1 cellular context compared by ENCODE assay signal in the genomic region with DNA sequence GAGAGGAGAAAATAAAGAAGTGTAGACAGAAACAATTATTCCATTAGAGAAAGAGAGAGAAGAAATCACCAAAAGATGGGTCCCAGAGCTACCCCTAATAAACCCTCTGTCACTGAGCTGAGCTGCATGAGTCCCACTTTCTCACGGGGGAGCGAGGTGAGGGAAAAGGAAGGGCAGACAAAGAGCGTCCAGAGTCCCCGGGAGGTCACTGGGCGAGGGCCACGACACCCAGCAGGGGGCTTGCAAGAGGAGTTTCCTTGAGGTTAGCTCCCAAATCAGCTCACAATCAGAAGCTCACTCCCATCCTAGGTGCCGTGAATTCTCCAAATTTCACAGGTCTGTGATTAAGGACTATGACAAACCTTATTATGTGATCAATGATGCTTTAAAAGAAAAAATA.
TF ChIP-seq lines count a peak whose summit lies in the region.

No MANE protein-coding gene starts in this region.

TF ChIP-seq in Ishikawa, 13 proteins besides CTCF, POLR2A, EP300 and RAD21 (continued from another document):
- TF ChIP-seq, protein P1, sequence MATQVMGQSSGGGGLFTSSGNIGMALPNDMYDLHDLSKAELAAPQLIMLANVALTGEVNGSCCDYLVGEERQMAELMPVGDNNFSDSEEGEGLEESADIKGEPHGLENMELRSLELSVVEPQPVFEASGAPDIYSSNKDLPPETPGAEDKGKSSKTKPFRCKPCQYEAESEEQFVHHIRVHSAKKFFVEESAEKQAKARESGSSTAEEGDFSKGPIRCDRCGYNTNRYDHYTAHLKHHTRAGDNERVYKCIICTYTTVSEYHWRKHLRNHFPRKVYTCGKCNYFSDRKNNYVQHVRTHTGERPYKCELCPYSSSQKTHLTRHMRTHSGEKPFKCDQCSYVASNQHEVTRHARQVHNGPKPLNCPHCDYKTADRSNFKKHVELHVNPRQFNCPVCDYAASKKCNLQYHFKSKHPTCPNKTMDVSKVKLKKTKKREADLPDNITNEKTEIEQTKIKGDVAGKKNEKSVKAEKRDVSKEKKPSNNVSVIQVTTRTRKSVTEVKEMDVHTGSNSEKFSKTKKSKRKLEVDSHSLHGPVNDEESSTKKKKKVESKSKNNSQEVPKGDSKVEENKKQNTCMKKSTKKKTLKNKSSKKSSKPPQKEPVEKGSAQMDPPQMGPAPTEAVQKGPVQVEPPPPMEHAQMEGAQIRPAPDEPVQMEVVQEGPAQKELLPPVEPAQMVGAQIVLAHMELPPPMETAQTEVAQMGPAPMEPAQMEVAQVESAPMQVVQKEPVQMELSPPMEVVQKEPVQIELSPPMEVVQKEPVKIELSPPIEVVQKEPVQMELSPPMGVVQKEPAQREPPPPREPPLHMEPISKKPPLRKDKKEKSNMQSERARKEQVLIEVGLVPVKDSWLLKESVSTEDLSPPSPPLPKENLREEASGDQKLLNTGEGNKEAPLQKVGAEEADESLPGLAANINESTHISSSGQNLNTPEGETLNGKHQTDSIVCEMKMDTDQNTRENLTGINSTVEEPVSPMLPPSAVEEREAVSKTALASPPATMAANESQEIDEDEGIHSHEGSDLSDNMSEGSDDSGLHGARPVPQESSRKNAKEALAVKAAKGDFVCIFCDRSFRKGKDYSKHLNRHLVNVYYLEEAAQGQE (IDR thresholded peaks at IDR 0.05; ENCODE audit: low read depth), result no peak
- TF ChIP-seq EGR1 (IDR thresholded peaks at IDR 0.05) (no peak), CEBPB (IDR thresholded peaks at IDR 0.05) (no peak), NFIC (IDR thresholded peaks at IDR 0.05) (no peak), TCF12 (IDR thresholded peaks at IDR 0.05; ENCODE audit: low read depth) (no peak), ZBTB7A (IDR thresholded peaks at IDR 0.05; ENCODE audit: low read depth) (no peak), YY1 (IDR thresholded peaks at IDR 0.05; ENCODE audit: low read depth) (no peak), FOXM1 (IDR thresholded peaks at IDR 0.05; ENCODE audit: borderline replicate concordance, low read depth) (no peak), TEAD4 (IDR thresholded peaks at IDR 0.05) (no peak)
- TF ChIP-seq, protein P2, sequence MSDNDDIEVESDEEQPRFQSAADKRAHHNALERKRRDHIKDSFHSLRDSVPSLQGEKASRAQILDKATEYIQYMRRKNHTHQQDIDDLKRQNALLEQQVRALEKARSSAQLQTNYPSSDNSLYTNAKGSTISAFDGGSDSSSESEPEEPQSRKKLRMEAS (IDR thresholded peaks at IDR 0.05), result no peak
TF ChIP-seq in Ishikawa: peak in this region for 0.
